In the genomic region with DNA sequence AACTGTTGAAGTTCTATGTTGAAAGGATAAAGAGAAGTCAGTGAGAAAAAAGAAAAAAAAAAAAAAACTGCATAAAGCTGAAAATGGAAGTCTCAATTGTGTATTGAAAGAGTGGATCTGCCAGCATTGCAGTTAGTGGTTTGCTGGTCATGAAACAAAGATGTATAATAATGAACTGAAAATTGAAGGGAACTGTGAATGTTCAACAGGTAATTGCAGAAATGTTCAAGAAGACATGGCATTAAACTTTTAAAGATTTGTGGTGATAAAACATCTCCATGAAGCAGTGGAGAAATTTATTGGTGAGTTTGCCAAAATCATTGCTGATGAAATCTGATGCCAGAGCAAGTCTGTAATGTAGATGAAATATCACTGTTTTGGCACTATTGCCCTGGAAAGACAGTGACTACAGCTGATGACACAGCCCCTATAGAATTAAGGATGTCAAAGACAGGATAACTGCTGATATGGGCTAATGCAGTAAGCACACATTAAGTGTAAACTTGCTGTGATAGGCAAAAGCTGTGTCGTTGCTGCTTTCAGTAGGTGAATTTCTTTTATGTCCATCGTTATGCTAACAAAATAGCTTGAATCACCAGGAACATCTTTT, we compare ENCODE assay signal across 18 cellular contexts.
DNase-seq lines count a peak whose midpoint lies in the region; ATAC-seq, FAIRE-seq and TF ChIP-seq lines count a peak whose summit lies in the region.
"Had no signal": no experiment of that assay in that cellular context is flagged by ENCODE, and none has a peak within 500 bp of the region (broad histone marks: within the 10 kb centered on the region; RNA-seq: fewer than 3 reads in every experiment).

No MANE protein-coding gene starts in this region.

- ATAC-seq in IMR-90 (ENCODE audit: low read depth) (no peak), HG02840 (IDR thresholded peaks at IDR 0.05; ENCODE audit: low FRiP score, unreplicated experiment) (no peak)
- ATAC-seq: lower lobe of right lung; naive thymus-derived CD8-positive, alpha-beta T cell had no signal

- H3K27ac ChIP-seq in IMR-90 (ENCODE audit: insufficient read depth, low read length) = no peak overlapping the region
- no peak overlapping the region for H3K27ac ChIP-seq in astrocyte (ENCODE audit: low read depth, low read length)
- H3K27ac ChIP-seq in hepatocyte = peak overlapping the region; percentile 5
- H3K27ac ChIP-seq: lower lobe of right lung, suprapubic skin had no signal

- H3K9ac ChIP-seq in IMR-90 (ENCODE audit: low read depth, low read length) (no peak overlapping the region), astrocyte (ENCODE audit: low read length) (no peak overlapping the region)

- H3K27me3 Mint-ChIP-seq in astrocyte (ENCODE audit: low read depth, unreplicated experiment) = no peaks in the 10 kb centered on the region
- H3K27me3 Mint-ChIP-seq: B cell; naive thymus-derived CD8-positive, alpha-beta T cell had no signal

- no peaks in the 10 kb centered on the region for H3K9me3 ChIP-seq in IMR-90 (ENCODE audit: control insufficient read depth, insufficient read depth, low read length)
- no peaks in the 10 kb centered on the region for H3K9me3 ChIP-seq in astrocyte (ENCODE audit: insufficient read depth, low read depth, low read length)
- no peaks in the 10 kb centered on the region for H3K9me3 ChIP-seq in hepatocyte (ENCODE audit: low read depth)
- H3K9me3 ChIP-seq: lower lobe of right lung, suprapubic skin had no signal

- TF ChIP-seq RAD21 in IMR-90 (IDR thresholded peaks at IDR 0.05; ENCODE audit: low read length) = no peak

- no peak overlapping the region for H2BK20ac ChIP-seq in IMR-90 (ENCODE audit: low read depth, low read length)

- no peaks in the 10 kb centered on the region for H4K20me1 ChIP-seq in IMR-90 (ENCODE audit: insufficient read depth, low read length)
- no peaks in the 10 kb centered on the region for H4K20me1 ChIP-seq in astrocyte (ENCODE audit: insufficient read depth, low read length)
- no peaks in the 10 kb centered on the region for H4K20me1 ChIP-seq in hepatocyte (ENCODE audit: insufficient read depth, poor library complexity, severe bottlenecking)

- H3K9me3 Mint-ChIP-seq in astrocyte (ENCODE audit: unreplicated experiment) = no peaks in the 10 kb centered on the region
- H3K9me3 Mint-ChIP-seq: naive thymus-derived CD8-positive, alpha-beta T cell had no signal

- WGBS in IMR-90 (ENCODE audit: extremely low coverage in 2 of 2, insufficient read length in 1 of 2), 2 experiments = 50% methylated on average over 1 of the region's 2 CpGs; no CpG with 5 or more reads in 1 of the 2 experiments
- WGBS in hepatocyte (ENCODE audit: low lambda C conversion rate, missing lambda C conversion rate) = 58% methylated on average over 2 of the region's 2 CpGs

- H2BK15ac ChIP-seq in IMR-90 (ENCODE audit: low read depth, low read length) = no peak overlapping the region

- no peak overlapping the region for H3K4ac ChIP-seq in IMR-90 (ENCODE audit: low read depth, low read length)

- H2AK9ac ChIP-seq in IMR-90 (replicated peaks; ENCODE audit: low read depth, low read length, poor library complexity) = no peak overlapping the region

- H3K79me1 ChIP-seq in IMR-90 (ENCODE audit: low read depth in 1 of 2, low read length in 2 of 2) = no peaks in the 10 kb centered on the region

- TF ChIP-seq POLR2A in IMR-90 (IDR thresholded peaks at IDR 0.05; ENCODE audit: low read depth, low read length) = no peak

- peaks cover 2% of the 10 kb centered on the region for H3K36me3 Mint-ChIP-seq in astrocyte (ENCODE audit: low read depth, unreplicated experiment)
- H3K36me3 Mint-ChIP-seq: naive thymus-derived CD8-positive, alpha-beta T cell had no signal

- H3K56ac ChIP-seq in IMR-90 (ENCODE audit: extremely low read depth, insufficient read depth, low read length) = no peak overlapping the region

- in situ Hi-C loops in IMR-90 (cut with MboI; ENCODE audit: low sequenced_read_pairs) = no loop called here

- H2AK5ac ChIP-seq in IMR-90 (ENCODE audit: low read depth, low read length) = no peak overlapping the region

- FAIRE-seq in astrocyte (lab: Jason Lieb, UNC) = no peak
- FAIRE-seq: endometrium, H1 had no signal

- H3K23ac ChIP-seq in IMR-90 (ENCODE audit: low read depth, low read length) = no peak overlapping the region

- no peak overlapping the region for H3K14ac ChIP-seq in IMR-90 (replicated peaks; ENCODE audit: low read depth, low read length)

- POLR2A ChIA-PET in IMR-90 (lab: Charles Lee; ENCODE audit: unreplicated experiment) = no interaction called here

- H3K27me3 ChIP-seq in IMR-90 (ENCODE audit: control insufficient read depth, insufficient read depth, low read length) (no peaks in the 10 kb centered on the region), astrocyte (ENCODE audit: insufficient read depth, low read length) (no peaks in the 10 kb centered on the region), hepatocyte (no peaks in the 10 kb centered on the region)

- H3K9me2 ChIP-seq in hepatocyte (replicated peaks; ENCODE audit: insufficient read depth) = no peaks in the 10 kb centered on the region

- peak overlapping the region; percentile 22 for H3K27ac Mint-ChIP-seq in astrocyte (ENCODE audit: unreplicated experiment)
- H3K27ac Mint-ChIP-seq: B cell had no signal

- H3K36me3 ChIP-seq in IMR-90 (ENCODE audit: control insufficient read depth, insufficient read depth, low read length) = no peaks in the 10 kb centered on the region
- H3K36me3 ChIP-seq in astrocyte (ENCODE audit: insufficient read depth, low read length) = no peaks in the 10 kb centered on the region
- no peaks in the 10 kb centered on the region for H3K36me3 ChIP-seq in hepatocyte (replicated peaks; ENCODE audit: insufficient read depth, low read depth)
- H3K36me3 ChIP-seq: lower lobe of right lung, suprapubic skin had no signal

- intact Hi-C loops in IMR-90 (cut with micrococcal nuclease) = loop anchor here (10.0 kb wide), 1 partner anchor 54 kb away; no protein-coding TSS in a partner anchor

- no peak overlapping the region for H4K91ac ChIP-seq in IMR-90 (ENCODE audit: insufficient read depth, low read depth, low read length)

- no TSS peak for BruUV-seq in IMR-90 (replicated peaks; lab: Mats Ljungman, UMichigan)

- no peak overlapping the region for H2BK5ac ChIP-seq in IMR-90 (ENCODE audit: low read depth, low read length, poor library complexity, severe bottlenecking)

- H3K4me1 Mint-ChIP-seq in astrocyte (ENCODE audit: low read depth, unreplicated experiment) = peaks cover 20% of the 10 kb centered on the region

- DNase-seq in ELR (ENCODE audit: low read depth) (peak; percentile 22), IMR-90 (peak; percentile 39), astrocyte (ENCODE audit: low read depth) (no peak), hepatocyte (ENCODE audit: low spot score) (no peak), DMS 273 (lab: John Stamatoyannopoulos, UW; ENCODE audit: unreplicated experiment) (no peak), COLO668 (lab: John Stamatoyannopoulos, UW; ENCODE audit: unreplicated experiment) (no peak)
- DNase-seq: activated effector memory CD4-positive, alpha-beta T cell treated with Interleukin-2 at 50 U/mL for 16 hours; anterior cingulate cortex; Calu3; GF-D8; lower lobe of right lung; naive thymus-derived CD8-positive, alpha-beta T cell; stimulated activated CD4-positive, alpha-beta T cell treated with anti-CD3 and anti-CD28 coated beads, Interleukin-2, amount 100 ng/mL, for 48 hours had no signal

- dilution Hi-C loops in IMR-90 (cut with HindIII; ENCODE audit: low sequenced_read_pairs, unreplicated experiment) = no loop called here

- H3K18ac ChIP-seq in IMR-90 (ENCODE audit: low read depth, low read length) = no peak overlapping the region

- H4K5ac ChIP-seq in IMR-90 (ENCODE audit: low read depth, low read length) = no peak overlapping the region

- no peak overlapping the region for H2BK120ac ChIP-seq in IMR-90 (ENCODE audit: low read depth, low read length)

- H4K8ac ChIP-seq in IMR-90 (ENCODE audit: low read depth in 2 of 2, low read length in 2 of 2) = no peak overlapping the region

- H3K4me3 Mint-ChIP-seq in astrocyte (ENCODE audit: unreplicated experiment) = no peak overlapping the region
- H3K4me3 Mint-ChIP-seq: B cell; naive thymus-derived CD8-positive, alpha-beta T cell had no signal

- H3K4me1 ChIP-seq in IMR-90 (ENCODE audit: control insufficient read depth, insufficient read depth, low read length) = peaks cover 2% of the 10 kb centered on the region
- peaks cover 6% of the 10 kb centered on the region for H3K4me1 ChIP-seq in astrocyte (ENCODE audit: insufficient read depth, low read length)
- peaks cover 6% of the 10 kb centered on the region for H3K4me1 ChIP-seq in hepatocyte (ENCODE audit: insufficient read depth)
- H3K4me1 ChIP-seq: lower lobe of right lung had no signal

- TF ChIP-seq CTCF in IMR-90 (conservative IDR thresholded peaks at IDR 0.05; ENCODE audit: low read depth, low read length) (no peak), astrocyte (IDR thresholded peaks at IDR 0.05; ENCODE audit: insufficient read depth, low read depth, low read length) (no peak), hepatocyte (IDR thresholded peaks at IDR 0.05; ENCODE audit: poor library complexity) (no peak)

- no peaks in the 10 kb centered on the region for H3K79me2 ChIP-seq in astrocyte (ENCODE audit: insufficient read depth, low read length)
- no peaks in the 10 kb centered on the region for H3K79me2 ChIP-seq in hepatocyte

- no peaks in the 10 kb centered on the region; the same call in 1 of the 2 replicates for H3K9me1 ChIP-seq in IMR-90 (ENCODE audit: insufficient read depth, low read length)

- H3K4me2 ChIP-seq in IMR-90 (ENCODE audit: low read depth, low read length) (no peak overlapping the region), astrocyte (ENCODE audit: low read length) (peak overlapping the region; percentile 17), hepatocyte (no peak overlapping the region)

- CTCF ChIA-PET in IMR-90 (lab: Yijun Ruan, JAX) = interaction anchor here (1.1 kb wide), 1 partner anchor 97 kb away, joined by 4 read pairs; no protein-coding TSS in a partner anchor

- no peak overlapping the region for H3K4me3 ChIP-seq in IMR-90 (ENCODE audit: insufficient read depth, low read depth, low read length)
- H3K4me3 ChIP-seq in astrocyte (ENCODE audit: insufficient read depth, low read depth, low read length) = no peak overlapping the region
- no peak overlapping the region for H3K4me3 ChIP-seq in hepatocyte
- H3K4me3 ChIP-seq: lower lobe of right lung, suprapubic skin had no signal

- no peak overlapping the region for H2AFZ ChIP-seq in IMR-90 (replicated peaks; ENCODE audit: low read length, poor library complexity)
- no peak overlapping the region for H2AFZ ChIP-seq in astrocyte (ENCODE audit: low read depth, low read length)
- H2AFZ ChIP-seq in hepatocyte = no peak overlapping the region

TF ChIP-seq in IMR-90, 13 proteins besides CTCF, POLR2A, EP300 and RAD21:
- TF ChIP-seq MAFK (IDR thresholded peaks at IDR 0.05; ENCODE audit: low read depth, low read length) (peak; percentile 61; the same call in 1 of the 2 replicates), CEBPB (IDR thresholded peaks at IDR 0.05; ENCODE audit: low read depth, low read length) (0 out of 2 replicates have a peak, but pooled peaks have one; percentile 34), MAZ (IDR thresholded peaks at IDR 0.05; ENCODE audit: borderline replicate concordance, low read depth, low read length) (no peak), BHLHE40 (IDR thresholded peaks at IDR 0.05; ENCODE audit: low read depth, low read length) (no peak), NFE2L2 (IDR thresholded peaks at IDR 0.05; ENCODE audit: low read depth, low read length) (no peak), CHD1 (IDR thresholded peaks at IDR 0.05; ENCODE audit: low read depth, low read length) (no peak)

Comparison
In these comparisons a context has a peak if more than half of its experiments do, and no peak if none do; other contexts are left out.
1. DNase-seq: peak in ELR (single experiment) and IMR-90 (single experiment); none in astrocyte (single experiment), hepatocyte (single experiment), DMS 273 (single experiment) and COLO668 (single experiment).